ENCODE assay signal across 27 cellular contexts in the genomic region with DNA sequence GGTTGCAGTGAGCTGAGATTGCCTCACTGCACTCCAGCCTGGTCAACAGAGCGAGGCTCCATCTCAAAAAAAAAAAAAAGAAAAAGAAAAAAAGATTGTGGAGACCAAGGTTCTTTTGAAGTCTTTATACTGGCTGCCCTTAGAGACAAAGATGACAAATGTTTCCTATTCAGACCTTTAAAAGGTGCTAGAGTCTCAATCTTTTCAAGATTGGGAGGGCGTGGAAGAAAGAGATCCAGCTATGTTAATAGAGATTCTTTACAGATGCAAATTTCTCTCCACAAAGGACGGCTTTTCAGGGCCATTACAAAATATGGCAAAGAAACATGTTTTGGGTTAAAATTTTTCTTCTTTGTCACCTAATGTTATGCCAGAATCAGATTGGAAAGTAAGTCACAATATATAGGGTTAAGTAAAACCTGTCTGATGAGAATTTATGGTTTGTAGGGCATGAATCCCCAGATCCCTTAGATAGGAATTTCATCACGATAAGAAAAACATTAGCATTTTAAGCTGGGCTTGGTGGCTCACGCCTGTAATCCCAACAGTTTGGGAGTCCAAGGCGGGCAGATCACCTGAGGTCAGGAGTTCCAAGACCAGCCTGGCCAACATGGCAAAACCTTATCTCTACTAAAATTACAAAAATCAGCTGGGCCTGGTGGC.
"Had no signal": no experiment of that assay in that cellular context is flagged by ENCODE, and none has a peak within 500 bp of the region (broad histone marks: within the 10 kb centered on the region; RNA-seq: fewer than 3 reads in every experiment).

No MANE protein-coding gene starts in this region.

- H3K4me1 ChIP-seq: colonic mucosa had no signal

- H3K4me3 ChIP-seq: colonic mucosa, PC-9 had no signal

- H3K36me3 ChIP-seq: brain microvascular endothelial cell, colonic mucosa had no signal

- DNase-seq: activated CD4-positive, alpha-beta T cell treated with anti-CD3 and anti-CD28 coated beads for 36 hours; activated CD4-positive, alpha-beta T cell treated with anti-CD3 and anti-CD28 coated beads, Interleukin-2, amount 10 ng/mL, durations not matched to agents 7 days and 5 days; activated CD4-positive, alpha-beta T cell treated with anti-CD3 and anti-CD28 coated beads, Interleukin-2, amount 50 U/mL, for 48 hours; activated CD8-positive, alpha-beta T cell treated with anti-CD3 and anti-CD28 coated beads, Interleukin-2, amount 10 ng/mL, durations not matched to agents 7 days and 5 days; activated naive CD4-positive, alpha-beta T cell; activated naive CD4-positive, alpha-beta T cell treated with anti-CD3 and anti-CD28 coated beads, Interleukin-2, amount 50 U/mL, for 16 hours; activated naive CD8-positive, alpha-beta T cell treated with anti-CD3 and anti-CD28 coated beads for 36 hours; activated T-cell treated with anti-CD3 and anti-CD28 coated beads, Interleukin-2, amount 50 U/mL, for 48 hours; amniotic stem cell; brain microvascular endothelial cell; colonic mucosa; MM.1S; MV-4-11; NCI-H1092; NCI-H1417; NCI-H146; NCI-H187; NCI-H2029 treated with DMSO at 0.1 percent for 48 hours; NCI-H2107; NCI-H2171 treated with DMSO at 0.1 percent for 48 hours; NCI-H2227 treated with DMSO at 0.1 percent for 48 hours; NCI-H446 treated with DMSO at 0.1 percent for 48 hours; NCI-H524; PC-9; Right ventricle myocardium superior had no signal

- H3K27me3 ChIP-seq: brain microvascular endothelial cell, colonic mucosa had no signal

- ATAC-seq: activated CD4-positive, alpha-beta T cell treated with anti-CD3 and anti-CD28 coated beads for 36 hours; activated CD4-positive, CD25-positive, alpha-beta regulatory T cell treated with anti-CD3 and anti-CD28 coated beads, Interleukin-2, amount 50 U/mL, for 24 hours; activated CD8-positive, alpha-beta T cell treated with anti-CD3 and anti-CD28 coated beads, Interleukin-2, amount 10 ng/mL, durations not matched to agents 7 days and 5 days had no signal

- H3K27ac ChIP-seq: brain microvascular endothelial cell, colonic mucosa, PC-9, RWPE1 had no signal

- H3K9me3 ChIP-seq: colonic mucosa had no signal
